Comparison of ENCODE assay signal across 1 cellular context in genomic region chr15:29433050-29433318, GRCh38.
TF ChIP-seq lines count a peak whose summit lies in the region.

No MANE protein-coding gene starts in this region.

TF ChIP-seq in WTC11, 78 proteins besides CTCF, POLR2A, EP300 and RAD21 (continued from another document):
- TF ChIP-seq ARID4B (CRISPR knock-in tag; IDR thresholded peaks at IDR 0.05; ENCODE audit: borderline replicate concordance) (no peak), ZBTB21 (CRISPR knock-in tag; IDR thresholded peaks at IDR 0.05; ENCODE audit: borderline replicate concordance) (no peak), PREB (CRISPR knock-in tag; IDR thresholded peaks at IDR 0.05; ENCODE audit: borderline replicate concordance) (no peak), ZNF138 (CRISPR knock-in tag; conservative IDR thresholded peaks at IDR 0.05) (no peak)
